Comparison of ENCODE assay signal across 2 cellular contexts in the genomic region with DNA sequence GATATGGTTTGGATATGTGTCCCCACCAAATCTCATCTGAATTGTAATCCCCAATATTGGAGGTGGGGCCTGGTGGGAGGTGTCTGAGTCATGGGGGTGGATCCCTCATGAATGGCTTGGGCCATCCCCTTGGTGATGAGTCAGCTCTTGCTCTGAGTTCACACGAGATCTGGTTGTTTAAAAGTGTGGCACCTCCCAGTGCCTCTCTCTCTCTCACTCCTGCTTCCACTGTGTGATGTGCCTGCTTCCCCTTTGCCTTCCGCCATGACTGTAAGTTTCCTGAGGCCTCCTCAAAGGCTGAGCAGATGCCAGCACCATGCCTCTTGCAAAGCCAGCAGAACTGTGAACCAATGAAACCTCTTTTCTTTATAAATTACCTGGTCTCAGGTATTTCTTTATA.
TF ChIP-seq lines count a peak whose summit lies in the region.

No MANE protein-coding gene starts in this region.

TF ChIP-seq in GM12878, 131 proteins besides CTCF, POLR2A, EP300 and RAD21:
- no peak for TF ChIP-seq POLR2AphosphoS2 (IDR thresholded peaks at IDR 0.05; ENCODE audit: low read depth, low read length)
- TF ChIP-seq PKNOX1 (IDR thresholded peaks at IDR 0.05): no peak
- no peak for TF ChIP-seq MXI1 (IDR thresholded peaks at IDR 0.05; ENCODE audit: low read depth, low read length)
- no peak for TF ChIP-seq TCF3 (IDR thresholded peaks at IDR 0.05; ENCODE audit: borderline replicate concordance, insufficient read depth, low read depth, low read length)
- TF ChIP-seq ZZZ3 (IDR thresholded peaks at IDR 0.05; ENCODE audit: control insufficient read depth, insufficient read length, low read depth): no peak
- no peak for TF ChIP-seq RCOR1 (conservative IDR thresholded peaks at IDR 0.05; ENCODE audit: low read depth, low read length)
- no peak for TF ChIP-seq CBX3 (IDR thresholded peaks at IDR 0.05; ENCODE audit: borderline replicate concordance, low read depth)
- no peak for TF ChIP-seq HCFC1 (IDR thresholded peaks at IDR 0.05; ENCODE audit: low read length)
- TF ChIP-seq BACH1 (IDR thresholded peaks at IDR 0.05; ENCODE audit: borderline replicate concordance): no peak
- no peak for TF ChIP-seq MYB (IDR thresholded peaks at IDR 0.05; ENCODE audit: borderline replicate concordance, low read depth, low read length)

TF ChIP-seq in HEK293T, 16 proteins besides CTCF, POLR2A, EP300 and RAD21:
- no peak for TF ChIP-seq LEF1 (IDR thresholded peaks at IDR 0.05; ENCODE audit: borderline replicate concordance)
- no peak for TF ChIP-seq HDGF (IDR thresholded peaks at IDR 0.05; ENCODE audit: borderline replicate concordance)
- no peak for TF ChIP-seq L3MBTL2 (conservative IDR thresholded peaks at IDR 0.05)
- TF ChIP-seq ELF4 (IDR thresholded peaks at IDR 0.05): no peak
- no peak for TF ChIP-seq NFRKB (IDR thresholded peaks at IDR 0.05)
- no peak for TF ChIP-seq CTBP1 (IDR thresholded peaks at IDR 0.05; ENCODE audit: borderline replicate concordance)
- TF ChIP-seq SUZ12 (IDR thresholded peaks at IDR 0.05): no peak
- TF ChIP-seq FOXM1 (IDR thresholded peaks at IDR 0.05; ENCODE audit: borderline replicate concordance): no peak
- no peak for TF ChIP-seq FOXA1 (IDR thresholded peaks at IDR 0.05)
- no peak for TF ChIP-seq FOXK2 (IDR thresholded peaks at IDR 0.05)
- TF ChIP-seq SP1 (IDR thresholded peaks at IDR 0.05): no peak
- TF ChIP-seq ZNF384 (IDR thresholded peaks at IDR 0.05): no peak
